Comparison of ENCODE assay signal across 18 cellular contexts in the genomic region with DNA sequence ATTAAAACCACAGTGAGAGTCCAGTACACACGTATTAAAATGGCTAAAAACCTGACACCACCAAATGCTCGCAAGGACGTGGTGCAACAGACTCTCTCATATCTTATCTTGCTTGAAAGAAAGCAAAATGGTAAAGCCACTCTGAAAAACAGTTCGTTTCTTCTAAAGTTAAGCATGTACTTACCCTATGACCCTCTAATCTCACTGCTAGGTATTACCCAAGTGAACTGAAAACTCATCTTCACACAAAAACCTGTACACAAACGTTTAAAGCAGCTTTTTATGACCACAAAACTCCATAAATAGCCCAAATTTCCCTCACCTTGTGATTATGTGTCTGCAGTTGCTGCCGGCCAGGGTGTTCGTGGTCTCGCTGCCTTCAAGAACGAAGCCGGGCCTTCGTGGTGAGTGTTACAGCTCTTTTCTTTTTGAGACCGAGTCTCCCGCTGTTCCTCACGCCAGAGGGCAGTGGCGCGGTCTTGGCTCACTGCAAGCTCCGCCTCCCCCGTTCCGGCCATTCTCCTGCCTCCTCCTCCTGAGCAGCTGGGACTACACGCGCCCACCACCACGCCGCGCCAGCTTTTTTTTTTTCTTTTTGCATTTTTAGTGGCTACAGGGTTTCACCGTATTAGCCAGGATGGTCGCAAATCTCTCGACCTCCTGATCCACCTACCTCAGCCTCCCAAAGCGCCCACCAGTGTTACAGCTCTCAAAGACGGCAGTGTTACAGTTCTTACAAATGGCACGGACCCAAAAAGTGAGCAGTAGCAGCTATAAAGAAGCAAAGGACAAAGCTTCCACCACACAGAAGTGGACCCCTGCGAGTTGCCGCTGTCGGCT.
DNase-seq lines count a peak whose midpoint lies in the region; ATAC-seq and TF ChIP-seq lines count a peak whose summit lies in the region.
"Had no signal": no experiment of that assay in that cellular context is flagged by ENCODE, and none has a peak within 500 bp of the region (broad histone marks: within the 10 kb centered on the region; RNA-seq: fewer than 3 reads in every experiment).

No MANE protein-coding gene starts in this region.

- H3K9me3 Mint-ChIP-seq in WTC11 (peaks cover 26% of the 10 kb centered on the region), type B pancreatic cell (no peaks in the 10 kb centered on the region)
- H3K9me3 Mint-ChIP-seq: natural killer cell had no signal

- H3K9me3 ChIP-seq in ovary = no peaks in the 10 kb centered on the region
- H3K9me3 ChIP-seq: suprapubic skin had no signal

- 75 to 83% (median 75%) methylated on average over 33 of the region's 33 CpGs for WGBS in ovary, 3 donors

- DNase-seq in NCI-H526 (lab: John Stamatoyannopoulos, UW) (peak; percentile 23 to 52), NCI-H526 treated with DMSO at 0.1 percent for 48 hours (lab: John Stamatoyannopoulos, UW) (no peak), WTC11 (ENCODE audit: low spot score) (peak; percentile 83), iPS-NIHi7 (ENCODE audit: extremely low spot score) (peak; percentile 77), type B pancreatic cell (ENCODE audit: extremely low spot score, unreplicated experiment) (no peak), GM13976 (ENCODE audit: low spot score) (no peak), ovary (no peak)
- no peak for DNase-seq in activated CD4-positive, CD25-positive, alpha-beta regulatory T cell (lab: John Stamatoyannopoulos, UW)
- DNase-seq: activated CD4-positive, alpha-beta T cell treated with anti-CD3 and anti-CD28 coated beads for 4 hours; aorta; effector CD4-positive, alpha-beta T cell; foreskin melanocyte; Karpas-422; natural killer cell; NCI-H2029 treated with DMSO at 0.1 percent for 48 hours; T-helper 1 cell had no signal

- H3K27me3 ChIP-seq in ovary = no peaks in the 10 kb centered on the region
- H3K27me3 ChIP-seq: suprapubic skin had no signal

- no peaks in the 10 kb centered on the region for H3K36me3 ChIP-seq in ovary
- H3K36me3 ChIP-seq: suprapubic skin had no signal

- CTCF ChIA-PET in WTC11 (lab: Charles Lee) = interaction anchor here (0.6 to 2.2 kb wide), 23 partner anchors 9 to 555 kb away, joined by 3 to 16 read pairs (median 3); no protein-coding TSS in a partner anchor

- H3K27ac Mint-ChIP-seq in WTC11 = peak overlapping the region; percentile 54; the same call in 1 of the 2 replicates
- peak overlapping the region; percentile 29 for H3K27ac Mint-ChIP-seq in type B pancreatic cell
- H3K27ac Mint-ChIP-seq: natural killer cell had no signal

- no peak for TF ChIP-seq EP300 in ovary (IDR thresholded peaks at IDR 0.05)

- POLR2A ChIA-PET in WTC11 (lab: Charles Lee) = interaction anchor here (0.6 kb wide), 2 partner anchors 83 to 123 kb away, joined by 5 to 7 read pairs; no protein-coding TSS in a partner anchor

- no peak overlapping the region for H3K27ac ChIP-seq in ovary
- H3K27ac ChIP-seq: skin epidermis, suprapubic skin had no signal

- H3K4me1 ChIP-seq in ovary (ENCODE audit: insufficient read depth) = no peaks in the 10 kb centered on the region
- H3K4me1 ChIP-seq: suprapubic skin had no signal

- peak overlapping the region; percentile 42 for H3K4me3 Mint-ChIP-seq in WTC11
- peak overlapping the region; percentile 87 for H3K4me3 Mint-ChIP-seq in type B pancreatic cell
- H3K4me3 Mint-ChIP-seq: natural killer cell had no signal

- H3K27me3 Mint-ChIP-seq in WTC11 (ENCODE audit: low read depth) = peaks cover 11% of the 10 kb centered on the region
- H3K27me3 Mint-ChIP-seq in type B pancreatic cell = peaks cover 12% of the 10 kb centered on the region

- TF ChIP-seq CTCF in WTC11 (IDR thresholded peaks at IDR 0.05) (no peak), type B pancreatic cell (conservative IDR thresholded peaks at IDR 0.05) (peak; percentile 64), GM13976 (IDR thresholded peaks at IDR 0.05; ENCODE audit: borderline replicate concordance, control extremely low read depth, extremely low read depth, insufficient read depth, missing control alignments) (no peak), ovary (IDR thresholded peaks at IDR 0.05) (no peak)

- H3K36me3 Mint-ChIP-seq in WTC11 (peaks cover 3% of the 10 kb centered on the region; the same call in 1 of the 2 replicates), type B pancreatic cell (no peaks in the 10 kb centered on the region)
- H3K36me3 Mint-ChIP-seq: natural killer cell had no signal

- H3K4me1 Mint-ChIP-seq in WTC11 (peaks cover 9% of the 10 kb centered on the region), type B pancreatic cell (ENCODE audit: unreplicated experiment) (no peaks in the 10 kb centered on the region)
- H3K4me1 Mint-ChIP-seq: natural killer cell had no signal

- in situ Hi-C loops in GM13976 (cut with MboI; ENCODE audit: low sequenced_read_pairs, unreplicated experiment) = no loop called here

- intact Hi-C loops in ovary (cut with DNase I) = no loop called here

- ATAC-seq in WTC11 = peak; percentile 99
- ATAC-seq: natural killer cell had no signal

- TF ChIP-seq POLR2A in ovary (IDR thresholded peaks at IDR 0.05) = no peak

- H3K4me3 ChIP-seq in ovary = no peak overlapping the region
- H3K4me3 ChIP-seq: skin epidermis, suprapubic skin had no signal

TF ChIP-seq in WTC11, 78 proteins besides CTCF, POLR2A, EP300 and RAD21:
- TF ChIP-seq SP1 (CRISPR knock-in tag; conservative IDR thresholded peaks at IDR 0.05) = 0 out of 2 replicates have a peak, but pooled peaks have one; percentile 30
- TF ChIP-seq, protein P1, sequence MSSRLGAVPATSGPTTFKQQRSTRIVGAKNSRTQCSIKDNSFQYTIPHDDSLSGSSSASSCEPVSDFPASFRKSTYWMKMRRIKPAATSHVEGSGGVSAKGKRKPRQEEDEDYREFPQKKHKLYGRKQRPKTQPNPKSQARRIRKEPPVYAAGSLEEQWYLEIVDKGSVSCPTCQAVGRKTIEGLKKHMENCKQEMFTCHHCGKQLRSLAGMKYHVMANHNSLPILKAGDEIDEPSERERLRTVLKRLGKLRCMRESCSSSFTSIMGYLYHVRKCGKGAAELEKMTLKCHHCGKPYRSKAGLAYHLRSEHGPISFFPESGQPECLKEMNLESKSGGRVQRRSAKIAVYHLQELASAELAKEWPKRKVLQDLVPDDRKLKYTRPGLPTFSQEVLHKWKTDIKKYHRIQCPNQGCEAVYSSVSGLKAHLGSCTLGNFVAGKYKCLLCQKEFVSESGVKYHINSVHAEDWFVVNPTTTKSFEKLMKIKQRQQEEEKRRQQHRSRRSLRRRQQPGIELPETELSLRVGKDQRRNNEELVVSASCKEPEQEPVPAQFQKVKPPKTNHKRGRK (CRISPR knock-in tag; IDR thresholded peaks at IDR 0.05; ENCODE audit: borderline replicate concordance) = no peak
- TF ChIP-seq, protein P2, sequence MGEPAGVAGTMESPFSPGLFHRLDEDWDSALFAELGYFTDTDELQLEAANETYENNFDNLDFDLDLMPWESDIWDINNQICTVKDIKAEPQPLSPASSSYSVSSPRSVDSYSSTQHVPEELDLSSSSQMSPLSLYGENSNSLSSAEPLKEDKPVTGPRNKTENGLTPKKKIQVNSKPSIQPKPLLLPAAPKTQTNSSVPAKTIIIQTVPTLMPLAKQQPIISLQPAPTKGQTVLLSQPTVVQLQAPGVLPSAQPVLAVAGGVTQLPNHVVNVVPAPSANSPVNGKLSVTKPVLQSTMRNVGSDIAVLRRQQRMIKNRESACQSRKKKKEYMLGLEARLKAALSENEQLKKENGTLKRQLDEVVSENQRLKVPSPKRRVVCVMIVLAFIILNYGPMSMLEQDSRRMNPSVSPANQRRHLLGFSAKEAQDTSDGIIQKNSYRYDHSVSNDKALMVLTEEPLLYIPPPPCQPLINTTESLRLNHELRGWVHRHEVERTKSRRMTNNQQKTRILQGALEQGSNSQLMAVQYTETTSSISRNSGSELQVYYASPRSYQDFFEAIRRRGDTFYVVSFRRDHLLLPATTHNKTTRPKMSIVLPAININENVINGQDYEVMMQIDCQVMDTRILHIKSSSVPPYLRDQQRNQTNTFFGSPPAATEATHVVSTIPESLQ (CRISPR knock-in tag; IDR thresholded peaks at IDR 0.05) = no peak
- TF ChIP-seq, protein P3, sequence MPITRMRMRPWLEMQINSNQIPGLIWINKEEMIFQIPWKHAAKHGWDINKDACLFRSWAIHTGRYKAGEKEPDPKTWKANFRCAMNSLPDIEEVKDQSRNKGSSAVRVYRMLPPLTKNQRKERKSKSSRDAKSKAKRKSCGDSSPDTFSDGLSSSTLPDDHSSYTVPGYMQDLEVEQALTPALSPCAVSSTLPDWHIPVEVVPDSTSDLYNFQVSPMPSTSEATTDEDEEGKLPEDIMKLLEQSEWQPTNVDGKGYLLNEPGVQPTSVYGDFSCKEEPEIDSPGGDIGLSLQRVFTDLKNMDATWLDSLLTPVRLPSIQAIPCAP (CRISPR knock-in tag; IDR thresholded peaks at IDR 0.05) = no peak
- TF ChIP-seq, protein P4, sequence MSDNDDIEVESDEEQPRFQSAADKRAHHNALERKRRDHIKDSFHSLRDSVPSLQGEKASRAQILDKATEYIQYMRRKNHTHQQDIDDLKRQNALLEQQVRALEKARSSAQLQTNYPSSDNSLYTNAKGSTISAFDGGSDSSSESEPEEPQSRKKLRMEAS (CRISPR knock-in tag; IDR thresholded peaks at IDR 0.05) = 0 out of 2 replicates have a peak, but pooled peaks have one; percentile 51
- TF ChIP-seq, protein P5, sequence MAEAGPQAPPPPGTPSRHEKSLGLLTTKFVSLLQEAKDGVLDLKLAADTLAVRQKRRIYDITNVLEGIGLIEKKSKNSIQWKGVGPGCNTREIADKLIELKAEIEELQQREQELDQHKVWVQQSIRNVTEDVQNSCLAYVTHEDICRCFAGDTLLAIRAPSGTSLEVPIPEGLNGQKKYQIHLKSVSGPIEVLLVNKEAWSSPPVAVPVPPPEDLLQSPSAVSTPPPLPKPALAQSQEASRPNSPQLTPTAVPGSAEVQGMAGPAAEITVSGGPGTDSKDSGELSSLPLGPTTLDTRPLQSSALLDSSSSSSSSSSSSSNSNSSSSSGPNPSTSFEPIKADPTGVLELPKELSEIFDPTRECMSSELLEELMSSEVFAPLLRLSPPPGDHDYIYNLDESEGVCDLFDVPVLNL (CRISPR knock-in tag; IDR thresholded peaks at IDR 0.05; ENCODE audit: borderline replicate concordance, low read depth) = no peak
TF ChIP-seq in WTC11: peak in this region for 2.

Comparison
In these comparisons a context has a peak if more than half of its experiments do, and no peak if none do; other contexts are left out.
1. DNase-seq: peak in NCI-H526 (2 of 2), WTC11 (single experiment) and iPS-NIHi7 (single experiment); none in NCI-H526 treated with DMSO at 0.1 percent for 48 hours (single experiment), type B pancreatic cell (single experiment), GM13976 (single experiment), activated CD4-positive, CD25-positive, alpha-beta regulatory T cell (0 of 4) and ovary (0 of 5).